ENCODE assay signal across 1 cellular context in the genomic region with DNA sequence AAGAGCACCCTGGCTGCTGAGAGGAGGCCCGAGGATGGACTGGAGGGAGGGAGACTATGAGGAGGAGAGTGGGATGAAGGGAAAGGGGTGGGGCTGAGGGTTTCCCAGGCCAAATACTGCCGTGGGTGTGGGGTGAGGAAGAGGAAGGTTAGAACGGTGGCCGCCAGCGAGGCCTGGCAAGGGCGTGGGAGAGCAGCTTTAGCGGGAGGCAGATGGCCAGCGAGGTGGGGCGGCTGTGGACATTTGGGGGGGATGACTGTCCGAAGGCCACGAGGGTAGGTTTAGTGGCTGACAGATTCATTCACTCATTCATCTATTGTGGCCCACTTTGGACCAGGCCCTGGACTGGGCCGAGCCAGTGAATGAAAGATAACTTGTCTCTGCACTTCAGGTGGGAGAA.
TF ChIP-seq lines count a peak whose summit lies in the region.

No MANE protein-coding gene starts in this region.

TF ChIP-seq in HEK293, 187 proteins besides CTCF, POLR2A, EP300 and RAD21:
- TF ChIP-seq EGR2 (tag by site-specific recombination; IDR thresholded peaks at IDR 0.05; ENCODE audit: low read depth) (peak; percentile 58), KLF9 (tag by site-specific recombination; IDR thresholded peaks at IDR 0.05; ENCODE audit: low read depth) (no peak), ZBTB48 (tag by site-specific recombination; IDR thresholded peaks at IDR 0.05) (no peak), ZNF623 (tag by site-specific recombination; IDR thresholded peaks at IDR 0.05) (no peak), ZNF132 (tag by site-specific recombination; IDR thresholded peaks at IDR 0.05; ENCODE audit: borderline replicate concordance) (no peak), ZNF175 (tag by site-specific recombination; IDR thresholded peaks at IDR 0.05) (no peak)
- TF ChIP-seq, protein P1, sequence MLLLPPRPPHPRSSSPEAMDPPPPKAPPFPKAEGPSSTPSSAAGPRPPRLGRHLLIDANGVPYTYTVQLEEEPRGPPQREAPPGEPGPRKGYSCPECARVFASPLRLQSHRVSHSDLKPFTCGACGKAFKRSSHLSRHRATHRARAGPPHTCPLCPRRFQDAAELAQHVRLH (tag by site-specific recombination; IDR thresholded peaks at IDR 0.05), result no peak
- TF ChIP-seq, protein P2, sequence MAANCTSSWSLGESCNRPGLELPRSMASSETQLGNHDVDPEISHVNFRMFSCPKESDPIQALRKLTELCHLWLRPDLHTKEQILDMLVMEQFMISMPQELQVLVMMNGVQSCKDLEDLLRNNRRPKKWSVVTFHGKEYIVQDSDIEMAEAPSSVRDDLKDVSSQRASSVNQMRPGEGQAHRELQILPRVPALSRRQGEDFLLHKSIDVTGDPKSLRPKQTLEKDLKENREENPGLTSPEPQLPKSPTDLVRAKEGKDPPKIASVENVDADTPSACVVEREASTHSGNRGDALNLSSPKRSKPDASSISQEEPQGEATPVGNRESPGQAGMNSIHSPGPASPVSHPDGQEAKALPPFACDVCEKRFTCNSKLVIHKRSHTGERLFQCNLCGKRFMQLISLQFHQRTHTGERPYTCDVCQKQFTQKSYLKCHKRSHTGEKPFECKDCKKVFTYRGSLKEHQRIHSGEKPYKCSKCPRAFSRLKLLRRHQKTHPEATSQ (tag by site-specific recombination; IDR thresholded peaks at IDR 0.05), result no peak
TF ChIP-seq in HEK293: peak in this region for 1.
